ENCODE assay signal across 8 cellular contexts in genomic region chr6:165049362-165049761, GRCh38.
DNase-seq lines count a peak whose midpoint lies in the region; ATAC-seq and TF ChIP-seq lines count a peak whose summit lies in the region.

No MANE protein-coding gene starts in this region.

- H4K20me1 ChIP-seq in hepatocyte (ENCODE audit: insufficient read depth, poor library complexity, severe bottlenecking), result no peaks in the 10 kb centered on the region

- H3K4me1 ChIP-seq in hepatocyte (ENCODE audit: insufficient read depth) (no peaks in the 10 kb centered on the region), esophagus squamous epithelium (no peaks in the 10 kb centered on the region)

- H3K4me3 ChIP-seq in hepatocyte (no peak overlapping the region), esophagus squamous epithelium (no peak overlapping the region)

- no peaks in the 10 kb centered on the region for H3K27me3 Mint-ChIP-seq in stimulated activated naive B cell treated with anti-CD40 and anti-IgM and Interleukin-4, amounts not matched to agents 10 μg/mL and 1 μg/mL and 100 μg/mL, for 72 hours

- H3K9me3 ChIP-seq in hepatocyte (ENCODE audit: low read depth) (no peaks in the 10 kb centered on the region), esophagus squamous epithelium (no peaks in the 10 kb centered on the region)

- H2AFZ ChIP-seq in hepatocyte, result no peak overlapping the region

- WGBS in hepatocyte (ENCODE audit: low lambda C conversion rate, missing lambda C conversion rate), result 39% methylated on average over 7 of the region's 7 CpGs
- WGBS in esophagus squamous epithelium, 2 donors, result 7 to 22% methylated on average over 2 to 5 of the region's 7 CpGs

- H3K9me2 ChIP-seq in hepatocyte (replicated peaks; ENCODE audit: insufficient read depth), result no peaks in the 10 kb centered on the region

- H3K4me1 Mint-ChIP-seq in stimulated activated naive B cell treated with anti-CD40 and anti-IgM and Interleukin-4, amounts not matched to agents 10 μg/mL and 1 μg/mL and 100 μg/mL, for 72 hours, result no peaks in the 10 kb centered on the region

- no peaks in the 10 kb centered on the region for H3K36me3 Mint-ChIP-seq in stimulated activated naive B cell treated with anti-CD40 and anti-IgM and Interleukin-4, amounts not matched to agents 10 μg/mL and 1 μg/mL and 100 μg/mL, for 72 hours

- peak; percentile 51 for ATAC-seq in GM19351 (IDR thresholded peaks at IDR 0.05; ENCODE audit: unreplicated experiment)
- ATAC-seq in HG02840 (IDR thresholded peaks at IDR 0.05; ENCODE audit: low FRiP score, unreplicated experiment), result no peak
- ATAC-seq in stimulated activated naive B cell treated with anti-CD40 and anti-IgM and Interleukin-4, amounts not matched to agents 10 μg/mL and 1 μg/mL and 100 μg/mL, for 72 hours (replicated peaks), result no peak

- H3K36me3 ChIP-seq in hepatocyte (replicated peaks; ENCODE audit: insufficient read depth, low read depth) (no peaks in the 10 kb centered on the region), esophagus squamous epithelium (no peaks in the 10 kb centered on the region)

- TF ChIP-seq CTCF in C4-2B (conservative IDR thresholded peaks at IDR 0.05), result peak; percentile 77
- peak; percentile 47 for TF ChIP-seq CTCF in hepatocyte (IDR thresholded peaks at IDR 0.05; ENCODE audit: poor library complexity)
- TF ChIP-seq CTCF in esophagus squamous epithelium (IDR thresholded peaks at IDR 0.05), result peak in 1 of 6 experiments; percentile 13

- H3K27ac Mint-ChIP-seq in stimulated activated naive B cell treated with anti-CD40 and anti-IgM and Interleukin-4, amounts not matched to agents 10 μg/mL and 1 μg/mL and 100 μg/mL, for 72 hours, result no peak overlapping the region

- H3K9me3 Mint-ChIP-seq in stimulated activated naive B cell treated with anti-CD40 and anti-IgM and Interleukin-4, amounts not matched to agents 10 μg/mL and 1 μg/mL and 100 μg/mL, for 72 hours, result peaks cover 15 to 20% of the 10 kb centered on the region in 2 donors

- H3K27ac ChIP-seq in C4-2B, result no peak overlapping the region
- no peak overlapping the region for H3K27ac ChIP-seq in hepatocyte
- H3K27ac ChIP-seq in esophagus squamous epithelium, result no peak overlapping the region

- no peaks in the 10 kb centered on the region for H3K79me2 ChIP-seq in hepatocyte

- no peak for TF ChIP-seq POLR2A in esophagus squamous epithelium (IDR thresholded peaks at IDR 0.05)

- no peak overlapping the region for H3K4me2 ChIP-seq in hepatocyte

- DNase-seq in SHP77 (lab: John Stamatoyannopoulos, UW) (peak; percentile 39 to 59), hepatocyte (ENCODE audit: low spot score) (peak; percentile 48), NCI-H2227 (lab: John Stamatoyannopoulos, UW; ENCODE audit: unreplicated experiment) (no peak), esophagus squamous epithelium (lab: John Stamatoyannopoulos, UW) (no peak)
- no peak for DNase-seq in stimulated activated naive B cell treated with anti-CD40 and anti-IgM and Interleukin-4, amounts not matched to agents 10 μg/mL and 1 μg/mL and 100 μg/mL, for 72 hours

- no peak overlapping the region for H3K4me3 Mint-ChIP-seq in stimulated activated naive B cell treated with anti-CD40 and anti-IgM and Interleukin-4, amounts not matched to agents 10 μg/mL and 1 μg/mL and 100 μg/mL, for 72 hours

- H3K27me3 ChIP-seq in hepatocyte (no peaks in the 10 kb centered on the region), esophagus squamous epithelium (no peaks in the 10 kb centered on the region)

- intact Hi-C loops in esophagus squamous epithelium (cut with DNase I), result no loop called here

Comparison
In these comparisons a context has a peak if more than half of its experiments do, and no peak if none do; other contexts are left out.
1. DNase-seq: peak in SHP77 (2 of 2) and hepatocyte (single experiment); none in stimulated activated naive B cell treated with anti-CD40 and anti-IgM and Interleukin-4, amounts not matched to agents 10 μg/mL and 1 μg/mL and 100 μg/mL, for 72 hours (single experiment), NCI-H2227 (single experiment) and esophagus squamous epithelium (single experiment).